29 cellular contexts compared by ENCODE assay signal in genomic region chr4:183017962-183018361, GRCh38.
"Had no signal": no experiment of that assay in that cellular context is flagged by ENCODE, and none has a peak within 500 bp of the region (broad histone marks: within the 10 kb centered on the region; RNA-seq: fewer than 3 reads in every experiment).

No MANE protein-coding gene starts in this region.

- DNase-seq: activated B cell treated with CpG ODN at 0.5 μM for 24 hours; activated CD4-positive, alpha-beta T cell treated with anti-CD3 and anti-CD28 coated beads for 48 hours; activated CD4-positive, alpha-beta T cell treated with anti-CD3 and anti-CD28 coated beads, Interleukin-2, amount 50 U/mL, for 1 hour; activated CD4-positive, alpha-beta T cell treated with anti-CD3 and anti-CD28 coated beads, Interleukin-2, amount 50 U/mL, for 48 hours; activated CD8-positive, alpha-beta memory T cell treated with anti-CD3 and anti-CD28 coated beads for 24 hours; activated CD8-positive, alpha-beta T cell treated with anti-CD3 and anti-CD28 coated beads for 36 hours; activated effector memory CD4-positive, alpha-beta T cell treated with Interleukin-2 at 50 U/mL for 16 hours; activated gamma-delta T cell treated with Interleukin-2 at 50 U/mL for 16 hours; activated naive CD4-positive, alpha-beta T cell treated with anti-CD3 and anti-CD28 coated beads, Interleukin-2, amount 50 U/mL, for 16 hours; activated naive CD4-positive, alpha-beta T cell treated with Interleukin-2 at 50 U/mL for 16 hours; activated T-cell treated with anti-CD3 and anti-CD28 coated beads, Interleukin-2, amount 50 U/mL, for 4 hours; amniotic stem cell; anterior cingulate cortex; brain microvascular endothelial cell; dorsolateral prefrontal cortex; effector memory CD4-positive, alpha-beta T cell; endodermal cell; foreskin keratinocyte; heart right ventricle; T1000; WERI-Rb-1 had no signal

- H3K36me3 ChIP-seq: brain microvascular endothelial cell, gastroesophageal sphincter, heart right ventricle, WERI-Rb-1 had no signal

- H3K27me3 ChIP-seq: brain microvascular endothelial cell had no signal

- H3K9me3 ChIP-seq: gastroesophageal sphincter, heart right ventricle had no signal

- H3K79me2 ChIP-seq: hepatocyte had no signal

- H3K4me3 ChIP-seq: coronary artery, dorsolateral prefrontal cortex, gastroesophageal sphincter, heart right ventricle, hepatocyte had no signal

- H3K27ac ChIP-seq: brain microvascular endothelial cell, coronary artery, dorsolateral prefrontal cortex, foreskin keratinocyte, gastroesophageal sphincter, heart right ventricle, hepatocyte, WERI-Rb-1 had no signal

- H3K4me1 ChIP-seq: foreskin keratinocyte, gastroesophageal sphincter had no signal

- H3K4me2 ChIP-seq: hepatocyte had no signal

- FAIRE-seq: astrocyte, bronchial epithelial cell had no signal

- H2AFZ ChIP-seq: hepatocyte had no signal

- ATAC-seq: activated CD4-positive, CD25-positive, alpha-beta regulatory T cell treated with anti-CD3 and anti-CD28 coated beads, Interleukin-2, amount 50 U/mL, for 24 hours; activated CD8-positive, alpha-beta T cell treated with anti-CD3 and anti-CD28 coated beads for 36 hours; activated T-cell treated with anti-CD3 and anti-CD28 coated beads, Interleukin-2, amount 50 U/mL, for 4 hours; activated T-helper 17 cell treated with anti-CD3 and anti-CD28 coated beads, Interleukin-2, amount 50 U/mL, for 72 hours; esophagus mucosa; foreskin keratinocyte; gastroesophageal sphincter; heart right ventricle had no signal
